ENCODE assay signal across 15 cellular contexts in genomic region chr10:16943301-16944080, GRCh38.
A peak's percentile ranks its signal among the peaks of the same experiment; 100 is the strongest.
DNase-seq lines count a peak whose midpoint lies in the region; ATAC-seq and TF ChIP-seq lines count a peak whose summit lies in the region.
"Had no signal": no experiment of that assay in that cellular context is flagged by ENCODE, and none has a peak within 500 bp of the region (broad histone marks: within the 10 kb centered on the region; RNA-seq: fewer than 3 reads in every experiment).

No MANE protein-coding gene starts in this region.

- H3K4me1 ChIP-seq in vagina = peaks cover 7% of the 10 kb centered on the region

- H3K27ac ChIP-seq in vagina = peak overlapping the region; percentile 50

- no peaks in the 10 kb centered on the region for H3K36me3 ChIP-seq in vagina

- no peaks in the 10 kb centered on the region for H3K9me3 ChIP-seq in vagina

- H3K4me3 Mint-ChIP-seq in chondrocyte (ENCODE audit: unreplicated experiment) (no peak overlapping the region), nephron (peak overlapping the region in 2 of 3 experiments; percentile 5 to 15)

- no peak for ATAC-seq in GM18907 (IDR thresholded peaks at IDR 0.05; ENCODE audit: unreplicated experiment)

- H3K4me3 ChIP-seq in vagina = no peak overlapping the region

- no peak for TF ChIP-seq POLR2A in vagina (IDR thresholded peaks at IDR 0.05)

- H3K4me1 Mint-ChIP-seq in chondrocyte (ENCODE audit: low read depth) = peaks cover 28% of the 10 kb centered on the region
- peaks cover 43% of the 10 kb centered on the region for H3K4me1 Mint-ChIP-seq in nephron

- H3K9me3 Mint-ChIP-seq in chondrocyte (ENCODE audit: low read depth) (no peaks in the 10 kb centered on the region), nephron (no peaks in the 10 kb centered on the region)

- H3K27ac Mint-ChIP-seq in chondrocyte (ENCODE audit: unreplicated experiment) = peak overlapping the region; percentile 85
- peak overlapping the region; percentile 88 to 92 (median 92) for H3K27ac Mint-ChIP-seq in nephron

- no peaks in the 10 kb centered on the region for H3K36me3 Mint-ChIP-seq in chondrocyte (ENCODE audit: low read depth)
- H3K36me3 Mint-ChIP-seq in nephron (ENCODE audit: low read depth) = no peaks in the 10 kb centered on the region

- TF ChIP-seq CTCF in chondrocyte (IDR thresholded peaks at IDR 0.05) = peak; percentile 78
- no peak for TF ChIP-seq CTCF in nephron (IDR thresholded peaks at IDR 0.05; ENCODE audit: unreplicated experiment in 3 of 3)
- TF ChIP-seq CTCF in vagina (IDR thresholded peaks at IDR 0.05) = no peak

- intact Hi-C loops in vagina (cut with DNase I) = no loop called here

- H3K27me3 Mint-ChIP-seq in chondrocyte (ENCODE audit: low read depth) = no peaks in the 10 kb centered on the region
- H3K27me3 Mint-ChIP-seq in nephron (ENCODE audit: low read depth) = no peaks in the 10 kb centered on the region

- peak; percentile 4 for DNase-seq in NOMO-1 treated with DMSO at 0.1 percent for 48 hours (lab: John Stamatoyannopoulos, UW; ENCODE audit: unreplicated experiment)
- DNase-seq in NOMO-1 (lab: John Stamatoyannopoulos, UW; ENCODE audit: unreplicated experiment in 2 of 2) = no peak
- no peak for DNase-seq in chondrocyte (ENCODE audit: low spot score)
- no peak for DNase-seq in vagina (ENCODE audit: extremely low spot score in 2 of 2)
- no peak for DNase-seq in AML-193 (lab: John Stamatoyannopoulos, UW)
- DNase-seq in SIG-M5 treated with dmso at 0.1 percent for 504 hours (lab: John Stamatoyannopoulos, UW; ENCODE audit: unreplicated experiment) = no peak
- DNase-seq: 8988T; activated naive CD4-positive, alpha-beta T cell treated with Interleukin-2 at 50 U/mL for 16 hours; KG1; kidney; NCI-H1694 treated with DMSO at 0.1 percent for 48 hours; NCI-H526 treated with DMSO at 0.1 percent for 48 hours; small intestine had no signal

- H3K27me3 ChIP-seq in vagina = no peaks in the 10 kb centered on the region
